24 cellular contexts compared by ENCODE assay signal in genomic region chr1:55611123-55611522, GRCh38.
DNase-seq lines count a peak whose midpoint lies in the region; ATAC-seq, FAIRE-seq and TF ChIP-seq lines count a peak whose summit lies in the region.
"Had no signal": no experiment of that assay in that cellular context is flagged by ENCODE, and none has a peak within 500 bp of the region (broad histone marks: within the 10 kb centered on the region; RNA-seq: fewer than 3 reads in every experiment).

No MANE protein-coding gene starts in this region.

- 100% methylated on average over 1 of the region's 2 CpGs; no CpG with 5 or more reads in 1 of the 2 experiments for WGBS in IMR-90 (ENCODE audit: extremely low coverage in 2 of 2, insufficient read length in 1 of 2), 2 experiments
- WGBS in hepatocyte (ENCODE audit: low lambda C conversion rate, missing lambda C conversion rate) = 96% methylated on average over 2 of the region's 2 CpGs
- WGBS in smooth muscle cell (ENCODE audit: low lambda C conversion rate) = 88% methylated on average over 2 of the region's 2 CpGs

- intact Hi-C loops in IMR-90 (cut with micrococcal nuclease) = no loop called here

- H3K9me3 ChIP-seq in IMR-90 (ENCODE audit: control insufficient read depth, insufficient read depth, low read length) (peaks cover 9% of the 10 kb centered on the region), hepatocyte (ENCODE audit: low read depth) (no peaks in the 10 kb centered on the region), smooth muscle cell (replicated peaks; ENCODE audit: low read depth) (no peaks in the 10 kb centered on the region)
- H3K9me3 ChIP-seq: upper lobe of right lung had no signal

- peaks cover 9% of the 10 kb centered on the region for H3K4me1 ChIP-seq in IMR-90 (ENCODE audit: control insufficient read depth, insufficient read depth, low read length)
- no peaks in the 10 kb centered on the region for H3K4me1 ChIP-seq in hepatocyte (ENCODE audit: insufficient read depth)
- H3K4me1 ChIP-seq in smooth muscle cell (ENCODE audit: low read depth) = no peaks in the 10 kb centered on the region
- H3K4me1 ChIP-seq: upper lobe of right lung had no signal

- peak overlapping the region; percentile 62 for H4K91ac ChIP-seq in IMR-90 (ENCODE audit: insufficient read depth, low read depth, low read length)

- H3K79me1 ChIP-seq in IMR-90 (ENCODE audit: low read depth in 1 of 2, low read length in 2 of 2) = no peaks in the 10 kb centered on the region

- FAIRE-seq in urothelium cell line (lab: Jason Lieb, UNC) = no peak
- FAIRE-seq: GM12878, HepG2 had no signal

- no peak for TF ChIP-seq RAD21 in IMR-90 (IDR thresholded peaks at IDR 0.05; ENCODE audit: low read length)

- in situ Hi-C loops in IMR-90 (cut with MboI; ENCODE audit: low sequenced_read_pairs) = no loop called here

- H2AFZ ChIP-seq in IMR-90 (replicated peaks; ENCODE audit: low read length, poor library complexity) (no peak overlapping the region), hepatocyte (no peak overlapping the region), smooth muscle cell (ENCODE audit: low read depth) (peak overlapping the region; percentile 49)
- H2AFZ ChIP-seq: PC-9 had no signal

- TF ChIP-seq CTCF in IMR-90 (conservative IDR thresholded peaks at IDR 0.05; ENCODE audit: low read depth, low read length) (no peak), epithelial cell of proximal tubule (conservative IDR thresholded peaks at IDR 0.05; ENCODE audit: low read depth, low read length) (peak; percentile 30), hepatocyte (IDR thresholded peaks at IDR 0.05; ENCODE audit: poor library complexity) (peak; percentile 3), smooth muscle cell (IDR thresholded peaks at IDR 0.05; ENCODE audit: borderline replicate concordance, insufficient read depth, poor library complexity, severe bottlenecking) (no peak)

- no peaks in the 10 kb centered on the region for H3K9me2 ChIP-seq in hepatocyte (replicated peaks; ENCODE audit: insufficient read depth)

- peak overlapping the region; percentile 54; the same call in 1 of the 2 replicates for H3K27ac ChIP-seq in IMR-90 (ENCODE audit: insufficient read depth, low read length)
- H3K27ac ChIP-seq in hepatocyte = no peak overlapping the region
- no peak overlapping the region for H3K27ac ChIP-seq in smooth muscle cell (ENCODE audit: low read depth)
- H3K27ac ChIP-seq: epithelial cell of prostate, PC-9, upper lobe of right lung had no signal

- H4K20me1 ChIP-seq in IMR-90 (ENCODE audit: insufficient read depth, low read length) (no peaks in the 10 kb centered on the region), hepatocyte (ENCODE audit: insufficient read depth, poor library complexity, severe bottlenecking) (no peaks in the 10 kb centered on the region), smooth muscle cell (ENCODE audit: low read depth) (no peaks in the 10 kb centered on the region)

- H3K4me3 ChIP-seq in IMR-90 (ENCODE audit: insufficient read depth, low read depth, low read length) = no peak overlapping the region
- H3K4me3 ChIP-seq in epithelial cell of proximal tubule (ENCODE audit: low read depth, low read length) = no peak overlapping the region
- no peak overlapping the region for H3K4me3 ChIP-seq in hepatocyte
- H3K4me3 ChIP-seq in smooth muscle cell = no peak overlapping the region
- H3K4me3 ChIP-seq: GM12878, PC-9, upper lobe of right lung had no signal

- DNase-seq in IMR-90 (no peak), epithelial cell of proximal tubule (ENCODE audit: low read depth) (no peak), hepatocyte (ENCODE audit: low spot score) (no peak), smooth muscle cell (lab: John Stamatoyannopoulos, UW; ENCODE audit: unreplicated experiment) (no peak), urothelium cell line (ENCODE audit: low spot score) (no peak)
- DNase-seq: activated CD4-positive, alpha-beta T cell treated with anti-CD3 and anti-CD28 coated beads for 36 hours; activated T-cell treated with anti-CD3 and anti-CD28 coated beads for 4 hours; Calu3; islet precursor cell; natural killer cell; NCI-H1092; NCI-H187 treated with DMSO at 0.1 percent for 48 hours; NCI-H524 treated with DMSO at 0.1 percent for 48 hours; occipital lobe; PC-9; stimulated activated CD4-positive, alpha-beta T cell treated with anti-CD3 and anti-CD28 coated beads, Interleukin-2, amount 100 ng/mL, for 48 hours; upper lobe of right lung had no signal

- H3K36me3 ChIP-seq in IMR-90 (ENCODE audit: control insufficient read depth, insufficient read depth, low read length) (no peaks in the 10 kb centered on the region), hepatocyte (replicated peaks; ENCODE audit: insufficient read depth, low read depth) (peaks cover 3% of the 10 kb centered on the region), smooth muscle cell (ENCODE audit: low read depth) (no peaks in the 10 kb centered on the region)
- H3K36me3 ChIP-seq: upper lobe of right lung had no signal

- peak overlapping the region; percentile 88 for H4K5ac ChIP-seq in IMR-90 (ENCODE audit: low read depth, low read length)

- no TSS peak for BruUV-seq in IMR-90 (replicated peaks; lab: Mats Ljungman, UMichigan)

- CTCF ChIA-PET in IMR-90 (lab: Yijun Ruan, JAX) = interaction anchor here (0.7 kb wide), 1 partner anchor 10 kb away, joined by 4 read pairs; no protein-coding TSS in a partner anchor

- no peak overlapping the region for H2AK9ac ChIP-seq in IMR-90 (replicated peaks; ENCODE audit: low read depth, low read length, poor library complexity)

- H3F3A ChIP-seq in smooth muscle cell (ENCODE audit: low read depth) = no peaks in the 10 kb centered on the region

- H2BK15ac ChIP-seq in IMR-90 (ENCODE audit: low read depth, low read length) = peak overlapping the region; percentile 42; the same call in 2 of the 3 replicates

- peak overlapping the region; percentile 16; the same call in 1 of the 2 replicates for H3K14ac ChIP-seq in IMR-90 (replicated peaks; ENCODE audit: low read depth, low read length)

- peak overlapping the region; percentile 77 for H2BK5ac ChIP-seq in IMR-90 (ENCODE audit: low read depth, low read length, poor library complexity, severe bottlenecking)

- H3K9me1 ChIP-seq in IMR-90 (ENCODE audit: insufficient read depth, low read length) = 0 out of 2 replicates have a peak, but pooled peaks cover 3% of the 10 kb centered on the region

- dilution Hi-C loops in IMR-90 (cut with HindIII; ENCODE audit: low sequenced_read_pairs, unreplicated experiment) = no loop called here

- H3K4me2 ChIP-seq in IMR-90 (ENCODE audit: low read depth, low read length) = no peak overlapping the region
- no peak overlapping the region for H3K4me2 ChIP-seq in hepatocyte
- H3K4me2 ChIP-seq in smooth muscle cell = no peak overlapping the region
- H3K4me2 ChIP-seq: PC-9 had no signal

- peak overlapping the region; percentile 15; the same call in 1 of the 2 replicates for H2AK5ac ChIP-seq in IMR-90 (ENCODE audit: low read depth, low read length)

- POLR2A ChIA-PET in IMR-90 (lab: Charles Lee; ENCODE audit: unreplicated experiment) = no interaction called here

- H3K4ac ChIP-seq in IMR-90 (ENCODE audit: low read depth, low read length) = peak overlapping the region; percentile 64; the same call in 1 of the 2 replicates

- peak overlapping the region; percentile 63 for H2BK120ac ChIP-seq in IMR-90 (ENCODE audit: low read depth, low read length)

- peak overlapping the region; percentile 35 to 50; a peak in 3 of 4 replicates for H4K8ac ChIP-seq in IMR-90 (ENCODE audit: low read depth in 2 of 2, low read length in 2 of 2)

- H3K79me2 ChIP-seq in hepatocyte (no peaks in the 10 kb centered on the region), smooth muscle cell (ENCODE audit: low read depth) (no peaks in the 10 kb centered on the region)

- no peak for TF ChIP-seq POLR2A in IMR-90 (IDR thresholded peaks at IDR 0.05; ENCODE audit: low read depth, low read length)

- no peaks in the 10 kb centered on the region for H3K27me3 ChIP-seq in IMR-90 (ENCODE audit: control insufficient read depth, insufficient read depth, low read length)
- H3K27me3 ChIP-seq in hepatocyte = no peaks in the 10 kb centered on the region
- no peaks in the 10 kb centered on the region for H3K27me3 ChIP-seq in smooth muscle cell (ENCODE audit: low read depth)
- H3K27me3 ChIP-seq: upper lobe of right lung had no signal

- peak overlapping the region; percentile 65; the same call in 1 of the 2 replicates for H2BK20ac ChIP-seq in IMR-90 (ENCODE audit: low read depth, low read length)

- peak overlapping the region; percentile 87 for H3K18ac ChIP-seq in IMR-90 (ENCODE audit: low read depth, low read length)

- peak overlapping the region; percentile 2; the same call in 1 of the 2 replicates for H3K56ac ChIP-seq in IMR-90 (ENCODE audit: extremely low read depth, insufficient read depth, low read length)

- H3K23ac ChIP-seq in IMR-90 (ENCODE audit: low read depth, low read length) = peak overlapping the region; percentile 17; the same call in 1 of the 2 replicates

- no peak overlapping the region for H3K9ac ChIP-seq in IMR-90 (ENCODE audit: low read depth, low read length)
- no peak overlapping the region for H3K9ac ChIP-seq in smooth muscle cell (ENCODE audit: low read depth)

- peak; percentile 56 for ATAC-seq in IMR-90 (ENCODE audit: low read depth)
- no peak for ATAC-seq in HG03045 (IDR thresholded peaks at IDR 0.05; ENCODE audit: unreplicated experiment)
- ATAC-seq in GM21367 (IDR thresholded peaks at IDR 0.05; ENCODE audit: unreplicated experiment) = no peak
- ATAC-seq in HG02798 (IDR thresholded peaks at IDR 0.05; ENCODE audit: poor library complexity, unreplicated experiment) = no peak
- ATAC-seq: activated CD4-positive, alpha-beta T cell treated with anti-CD3 and anti-CD28 coated beads for 36 hours; GM12878; HepG2; Right ventricle myocardium inferior; upper lobe of right lung had no signal

TF ChIP-seq in IMR-90, 13 proteins besides CTCF, POLR2A, EP300 and RAD21 (continues in another document):
- TF ChIP-seq MXI1 (IDR thresholded peaks at IDR 0.05; ENCODE audit: borderline replicate concordance, low read depth, low read length) (no peak), MAZ (IDR thresholded peaks at IDR 0.05; ENCODE audit: borderline replicate concordance, low read depth, low read length) (no peak), BHLHE40 (IDR thresholded peaks at IDR 0.05; ENCODE audit: low read depth, low read length) (no peak), FOS (IDR thresholded peaks at IDR 0.05; ENCODE audit: low read depth, low read length) (no peak), RFX5 (IDR thresholded peaks at IDR 0.05; ENCODE audit: low read depth, low read length) (no peak), NFE2L2 (IDR thresholded peaks at IDR 0.05; ENCODE audit: low read depth, low read length) (no peak)
- TF ChIP-seq, protein P1, sequence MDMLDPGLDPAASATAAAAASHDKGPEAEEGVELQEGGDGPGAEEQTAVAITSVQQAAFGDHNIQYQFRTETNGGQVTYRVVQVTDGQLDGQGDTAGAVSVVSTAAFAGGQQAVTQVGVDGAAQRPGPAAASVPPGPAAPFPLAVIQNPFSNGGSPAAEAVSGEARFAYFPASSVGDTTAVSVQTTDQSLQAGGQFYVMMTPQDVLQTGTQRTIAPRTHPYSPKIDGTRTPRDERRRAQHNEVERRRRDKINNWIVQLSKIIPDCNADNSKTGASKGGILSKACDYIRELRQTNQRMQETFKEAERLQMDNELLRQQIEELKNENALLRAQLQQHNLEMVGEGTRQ (IDR thresholded peaks at IDR 0.05; ENCODE audit: low read depth, low read length) = no peak

Comparison
In these comparisons a context has a peak if more than half of its experiments do, and no peak if none do; other contexts are left out.
1. CTCF ChIP-seq: peak in epithelial cell of proximal tubule (single experiment) and hepatocyte (single experiment); none in IMR-90 (single experiment) and smooth muscle cell (single experiment).